11 cellular contexts compared by ENCODE assay signal in genomic region chrX:47618923-47619485, GRCh38. TPM values are rescaled to one million over a fixed set of nuclear protein-coding genes. Genes with fewer than 3 reads are reported as not detected.
DNase-seq lines count a peak whose midpoint lies in the region; ATAC-seq and TF ChIP-seq lines count a peak whose summit lies in the region.
"Had no signal": no experiment of that assay in that cellular context is flagged by ENCODE, and none has a peak within 500 bp of the region (broad histone marks: within the 10 kb centered on the region; RNA-seq: fewer than 3 reads in every experiment).

No MANE protein-coding gene starts in this region.

- H3K27ac Mint-ChIP-seq in activated naive CD4-positive, alpha-beta T cell treated with anti-CD3 and anti-CD28 coated beads, Interleukin-2, amount 50 U/mL, for 24 hours = no peak overlapping the region
- peak overlapping the region; percentile 22 for H3K27ac Mint-ChIP-seq in activated T-helper 17 cell treated with anti-CD3 and anti-CD28 coated beads, Interleukin-2, amount 50 U/mL, for 72 hours
- H3K27ac Mint-ChIP-seq: CD14-positive monocyte had no signal

- no peaks in the 10 kb centered on the region for H3K4me1 ChIP-seq in iPS-20b (ENCODE audit: insufficient read depth, low read length)
- H3K4me1 ChIP-seq in thoracic aorta (ENCODE audit: control insufficient read depth in 1 of 2, low read depth in 2 of 2) = no peaks in the 10 kb centered on the region
- H3K4me1 ChIP-seq: thyroid gland had no signal

- no peaks in the 10 kb centered on the region for H3K27me3 Mint-ChIP-seq in activated naive CD4-positive, alpha-beta T cell treated with anti-CD3 and anti-CD28 coated beads, Interleukin-2, amount 50 U/mL, for 24 hours
- H3K27me3 Mint-ChIP-seq in activated T-helper 17 cell treated with anti-CD3 and anti-CD28 coated beads, Interleukin-2, amount 50 U/mL, for 72 hours = no peaks in the 10 kb centered on the region

- H3K36me3 ChIP-seq in iPS-20b (ENCODE audit: insufficient read depth, low read depth, low read length) (no peaks in the 10 kb centered on the region), thoracic aorta (no peaks in the 10 kb centered on the region)
- H3K36me3 ChIP-seq: cardiac muscle cell, thyroid gland had no signal

- TF ChIP-seq CTCF in thoracic aorta (IDR thresholded peaks at IDR 0.05) = no peak
- TF ChIP-seq CTCF in foreskin fibroblast (IDR thresholded peaks at IDR 0.05; ENCODE audit: low read depth, low read length) = no peak

- no peaks in the 10 kb centered on the region for H3K9me3 Mint-ChIP-seq in activated naive CD4-positive, alpha-beta T cell treated with anti-CD3 and anti-CD28 coated beads, Interleukin-2, amount 50 U/mL, for 24 hours
- no peaks in the 10 kb centered on the region for H3K9me3 Mint-ChIP-seq in activated T-helper 17 cell treated with anti-CD3 and anti-CD28 coated beads, Interleukin-2, amount 50 U/mL, for 72 hours

- H3K4me3 Mint-ChIP-seq in activated naive CD4-positive, alpha-beta T cell treated with anti-CD3 and anti-CD28 coated beads, Interleukin-2, amount 50 U/mL, for 24 hours = peak overlapping the region; percentile 52
- H3K4me3 Mint-ChIP-seq in activated T-helper 17 cell treated with anti-CD3 and anti-CD28 coated beads, Interleukin-2, amount 50 U/mL, for 72 hours = peak overlapping the region; percentile 75

- no peaks in the 10 kb centered on the region for H3K36me3 Mint-ChIP-seq in activated naive CD4-positive, alpha-beta T cell treated with anti-CD3 and anti-CD28 coated beads, Interleukin-2, amount 50 U/mL, for 24 hours
- H3K36me3 Mint-ChIP-seq in activated T-helper 17 cell treated with anti-CD3 and anti-CD28 coated beads, Interleukin-2, amount 50 U/mL, for 72 hours (ENCODE audit: low read depth) = no peaks in the 10 kb centered on the region

- ATAC-seq in activated T-helper 17 cell treated with anti-CD3 and anti-CD28 coated beads, Interleukin-2, amount 50 U/mL, for 72 hours (replicated peaks) = no peak
- no peak for ATAC-seq in thoracic aorta (ENCODE audit: insufficient number of reproducible peaks, low FRiP score, low read depth)

- H3K4me3 ChIP-seq in iPS-20b (ENCODE audit: low read length) (peak overlapping the region; percentile 57; the same call in 1 of the 2 replicates), thoracic aorta (peak overlapping the region; percentile 62), foreskin fibroblast (ENCODE audit: low read depth in 1 of 2, low read length in 2 of 2) (peak overlapping the region in 1 of 2 donors; percentile 29)
- H3K4me3 ChIP-seq: cardiac muscle cell, thyroid gland had no signal

- H3K4me1 Mint-ChIP-seq in activated naive CD4-positive, alpha-beta T cell treated with anti-CD3 and anti-CD28 coated beads, Interleukin-2, amount 50 U/mL, for 24 hours = peaks cover 20% of the 10 kb centered on the region
- H3K4me1 Mint-ChIP-seq in activated T-helper 17 cell treated with anti-CD3 and anti-CD28 coated beads, Interleukin-2, amount 50 U/mL, for 72 hours = no peaks in the 10 kb centered on the region

- H3K27me3 ChIP-seq in iPS-20b (ENCODE audit: insufficient read depth, low read length) (peaks cover 20% of the 10 kb centered on the region), thoracic aorta (replicated peaks; ENCODE audit: insufficient read depth) (no peaks in the 10 kb centered on the region)
- H3K27me3 ChIP-seq: thyroid gland had no signal

- no peaks in the 10 kb centered on the region for H3K9me3 ChIP-seq in iPS-20b (ENCODE audit: insufficient read depth, low read depth, low read length)
- no peaks in the 10 kb centered on the region for H3K9me3 ChIP-seq in thoracic aorta
- H3K9me3 ChIP-seq: thyroid gland had no signal

- no peak overlapping the region for H3K9ac ChIP-seq in iPS-20b (ENCODE audit: low read depth, low read length)

- no peak for DNase-seq in activated naive CD4-positive, alpha-beta T cell treated with Interleukin-2 at 50 U/mL for 16 hours
- DNase-seq in thoracic aorta (ENCODE audit: low spot score) (no peak), foreskin fibroblast (no peak), medulla oblongata (ENCODE audit: extremely low spot score) (no peak)
- DNase-seq in stimulated activated CD4-positive, alpha-beta T cell treated with anti-CD3 and anti-CD28 coated beads, Interleukin-15, amount 100 ng/mL, for 24 hours = no peak

- H3K27ac ChIP-seq in iPS-20b (ENCODE audit: low read length) (no peak overlapping the region), thoracic aorta (no peak overlapping the region)
- H3K27ac ChIP-seq: cardiac muscle cell, thyroid gland had no signal

RNA-seq across cellular contexts. Expression of gene SYN1, which starts 0.7 kb away (rescaled TPM):
- 1 to 10 TPM; 1.0 to 4.3 TPM for total RNA-seq in activated T-helper 17 cell treated with anti-CD3 and anti-CD28 coated beads, Interleukin-2, amount 50 U/mL, for 72 hours
- total RNA-seq in thoracic aorta = under 1 TPM; 0.27 to 0.85 TPM

RNA-seq across cellular contexts. Expression of gene CFP, which starts 10.7 kb away (rescaled TPM):
- total RNA-seq in activated T-helper 17 cell treated with anti-CD3 and anti-CD28 coated beads, Interleukin-2, amount 50 U/mL, for 72 hours = 1 to 10 TPM; 3.2 to 7.6 TPM
- total RNA-seq in thoracic aorta = 10 to 100 TPM; 13.1 to 18.9 TPM

RNA-seq across cellular contexts. Expression of gene ELK1, which starts 31.4 kb away (rescaled TPM):
- total RNA-seq in activated T-helper 17 cell treated with anti-CD3 and anti-CD28 coated beads, Interleukin-2, amount 50 U/mL, for 72 hours = 10 to 100 TPM; 77.8 to 95.9 TPM
- total RNA-seq in thoracic aorta = 10 to 100 TPM; 23.8 to 33.4 TPM

RNA-seq across cellular contexts. Expression of gene TIMP1, which starts 36.8 kb away (rescaled TPM):
- 100 to 1,000 TPM in 1 of 2 donors, 10 to 100 TPM in 1; 56.1 to 302 TPM for total RNA-seq in activated T-helper 17 cell treated with anti-CD3 and anti-CD28 coated beads, Interleukin-2, amount 50 U/mL, for 72 hours
- 1,000 to 10,000 TPM in 1 of 2 donors, 100 to 1,000 TPM in 1; 635 to 1,379 TPM for total RNA-seq in thoracic aorta

RNA-seq across cellular contexts. Expression of gene UXT, which starts 40.0 kb away (rescaled TPM):
- total RNA-seq in activated T-helper 17 cell treated with anti-CD3 and anti-CD28 coated beads, Interleukin-2, amount 50 U/mL, for 72 hours = 100 to 1,000 TPM; 127 to 156 TPM
- total RNA-seq in thoracic aorta = 100 to 1,000 TPM in 1 of 2 donors, 10 to 100 TPM in 1; 71.8 to 124 TPM
